Comparison of ENCODE assay signal across 26 cellular contexts in genomic region chrX:39096599-39096998, GRCh38.
"Had no signal": no experiment of that assay in that cellular context is flagged by ENCODE, and none has a peak within 500 bp of the region (broad histone marks: within the 10 kb centered on the region; RNA-seq: fewer than 3 reads in every experiment).

No MANE protein-coding gene starts in this region.

- ATAC-seq: activated CD4-positive, CD25-positive, alpha-beta regulatory T cell treated with anti-CD3 and anti-CD28 coated beads, Interleukin-2, amount 50 U/mL, for 24 hours; activated CD8-positive, alpha-beta T cell treated with anti-CD3 and anti-CD28 coated beads for 36 hours; activated T-cell treated with anti-CD3 and anti-CD28 coated beads, Interleukin-2, amount 50 U/mL, for 4 hours; activated T-helper 17 cell treated with anti-CD3 and anti-CD28 coated beads, Interleukin-2, amount 50 U/mL, for 72 hours; effector memory CD8-positive, alpha-beta T cell; gastrocnemius medialis; natural killer cell; stimulated activated memory B cell treated with anti-CD40 and anti-IgM and Interleukin-4, amounts not matched to agents 10 μg/mL and 1 μg/mL and 100 μg/mL, for 72 hours; stimulated activated naive CD8-positive, alpha-beta T cell treated with anti-CD3 and anti-CD28 coated beads, Interleukin-15, amount 100 ng/mL, for 72 hours had no signal

- DNase-seq: activated CD4-positive, alpha-beta T cell treated with anti-CD3 and anti-CD28 coated beads, Interleukin-2, amount 50 U/mL, for 1 hour; activated gamma-delta T cell treated with Interleukin-2 at 50 U/mL for 16 hours; activated naive CD4-positive, alpha-beta T cell treated with anti-CD3 and anti-CD28 coated beads, Interleukin-2, amount 50 U/mL, for 16 hours; activated T-cell treated with anti-CD3 and anti-CD28 coated beads, Interleukin-2, amount 50 U/mL, for 4 hours; amniotic stem cell; caudate nucleus; cortex of kidney; effector memory CD8-positive, alpha-beta T cell; erythroblast; gastrocnemius medialis; glutamatergic neuron; left ventricle myocardium inferior; mesendoderm; natural killer cell; stimulated activated CD4-positive, alpha-beta T cell treated with anti-CD3 and anti-CD28 coated beads, Interleukin-1b, Interleukin-23, amount 100 ng/mL, for 48 hours; stimulated activated CD4-positive, alpha-beta T cell treated with anti-CD3 and anti-CD28 coated beads, Interleukin-4, amount 100 ng/mL, for 4 hours; stimulated activated CD8-positive, alpha-beta memory T cell treated with anti-CD3 and anti-CD28 coated beads, Interleukin-4, amount 100 ng/mL, for 48 hours; stimulated activated naive CD8-positive, alpha-beta T cell treated with anti-CD3 and anti-CD28 coated beads, Interleukin-15, amount 100 ng/mL, for 72 hours; substantia nigra; thyroid gland; upper lobe of left lung; WERI-Rb-1 had no signal
